Comparison of ENCODE assay signal across 8 cellular contexts in the genomic region with DNA sequence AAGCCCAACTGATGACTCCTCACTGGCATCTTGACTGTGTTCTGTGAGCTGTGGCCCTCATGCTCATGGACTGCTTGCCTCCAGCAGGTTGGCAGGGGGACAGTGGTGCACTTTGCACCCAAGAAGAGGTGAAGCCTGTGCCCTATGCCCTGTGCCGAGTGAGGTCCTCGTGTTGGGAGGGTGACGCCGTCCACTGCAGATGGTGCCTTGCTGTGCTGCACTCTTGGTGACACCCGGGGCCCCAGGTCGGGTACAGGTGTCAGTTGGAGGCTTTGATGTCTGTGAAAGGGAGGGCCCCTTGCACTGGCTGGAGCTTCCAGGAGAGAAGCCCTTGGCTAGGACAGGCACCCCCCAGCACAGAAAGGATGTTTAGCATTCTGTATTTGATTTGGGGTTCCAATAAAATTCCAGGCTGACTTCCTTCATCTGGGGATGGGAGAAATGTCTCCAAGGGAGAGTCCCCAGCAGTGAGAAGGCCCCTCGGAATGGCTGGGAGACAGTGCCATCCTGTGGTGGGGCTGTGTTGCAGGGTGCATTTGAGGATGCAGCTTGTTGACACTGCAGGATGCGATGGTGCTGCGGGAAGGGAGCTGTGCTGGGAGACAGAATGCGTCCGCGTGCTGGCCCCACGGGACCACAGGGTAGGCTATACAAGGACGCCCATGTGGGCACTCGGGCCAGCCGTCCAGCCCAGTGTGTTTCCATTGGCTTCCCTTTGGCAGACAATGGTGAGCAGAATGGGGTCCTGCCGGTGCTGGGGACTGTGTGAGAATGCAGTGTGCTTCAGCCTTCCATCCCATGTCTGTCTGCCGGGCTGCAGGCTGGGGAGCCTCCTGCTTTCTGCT. TPM values are rescaled to one million over a fixed set of nuclear protein-coding genes. Genes with fewer than 3 reads are reported as not detected.
DNase-seq lines count a peak whose midpoint lies in the region; TF ChIP-seq lines count a peak whose summit lies in the region.

No MANE protein-coding gene starts in this region.

- H3K4me1 ChIP-seq in CD4-positive, alpha-beta memory T cell (ENCODE audit: insufficient read depth, low read length), result peaks cover 40% of the 10 kb centered on the region

- no peaks in the 10 kb centered on the region for H3K27me3 ChIP-seq in CD4-positive, alpha-beta memory T cell (ENCODE audit: insufficient read depth, low read length)
- no peaks in the 10 kb centered on the region for H3K27me3 ChIP-seq in dorsolateral prefrontal cortex

- peaks cover 9 to 35% (median 24%) of the 10 kb centered on the region in 4 donors for H3K4me1 Mint-ChIP-seq in CD4-positive, alpha-beta memory T cell

- peak overlapping the region; percentile 73 to 88 (median 84) for H3K27ac Mint-ChIP-seq in CD4-positive, alpha-beta memory T cell

- TF ChIP-seq CTCF in WI38 (IDR thresholded peaks at IDR 0.05; ENCODE audit: low read depth, low read length) (0 out of 2 replicates have a peak, but pooled peaks have one; percentile 8), dorsolateral prefrontal cortex (IDR thresholded peaks at IDR 0.05 in 54 of 56, conservative IDR thresholded peaks at IDR 0.05 in 2 of 56; ENCODE audit: low read depth in 1 of 56, partially characterized antibody in 56 of 56) (peak in 33 of 56 donors; percentile 9 to 44 (median 29)), retinal pigment epithelial cell (conservative IDR thresholded peaks at IDR 0.05; ENCODE audit: low read depth, low read length) (peak; percentile 48), coronary artery (IDR thresholded peaks at IDR 0.05) (no peak)

- intact Hi-C loops in CD4-positive, alpha-beta memory T cell (cut with micrococcal nuclease), result no loop called here
- intact Hi-C loops in dorsolateral prefrontal cortex (cut with DNase I), result loop anchor here in 1 of 2 donors (5.0 kb wide), 1 partner anchor 157 kb away; no protein-coding TSS in a partner anchor

- H3K27ac ChIP-seq in CD4-positive, alpha-beta memory T cell (ENCODE audit: low read depth, low read length), result no peak overlapping the region
- peak overlapping the region in 41 of 59 donors; percentile 2 to 99 (median 60) for H3K27ac ChIP-seq in dorsolateral prefrontal cortex
- H3K27ac ChIP-seq in coronary artery, result peak overlapping the region in 1 of 2 donors; percentile 5

- H3K9me3 Mint-ChIP-seq in CD4-positive, alpha-beta memory T cell, result peaks cover 0 to 2% (median 0%) of the 10 kb centered on the region in 8 donors

- POLR2A ChIA-PET in CD4-positive, alpha-beta memory T cell (lab: Charles Lee; ENCODE audit: partially characterized antibody), result interaction anchor here (1.0 to 2.9 kb wide), 3 partner anchors 12 to 158 kb away, joined by 7 to 28 read pairs (median 13); partner anchors contain the start of genes RANBP1, TANGO2 and TRMT2A

- no peaks in the 10 kb centered on the region for H3K27me3 Mint-ChIP-seq in CD4-positive, alpha-beta memory T cell

- H3K4me3 Mint-ChIP-seq in CD4-positive, alpha-beta memory T cell, result peak overlapping the region in 6 of 8 donors; percentile 4 to 80 (median 68)

- H3K9me3 ChIP-seq in CD4-positive, alpha-beta memory T cell (ENCODE audit: control insufficient read depth in 1 of 2, low read length in 2 of 2), result no peaks in the 10 kb centered on the region

- DNase-seq in CD4-positive, alpha-beta memory T cell, result peak; percentile 48 to 70 (median 60)
- DNase-seq in HuH-7 (ENCODE audit: low spot score) (peak; percentile 90), dorsolateral prefrontal cortex (peak in 2 of 10 donors; percentile 23 to 47), retinal pigment epithelial cell (ENCODE audit: low read depth) (no peak), NCI-H2029 (lab: John Stamatoyannopoulos, UW) (no peak), GF-D8 (lab: John Stamatoyannopoulos, UW) (no peak), coronary artery (ENCODE audit: low spot score) (no peak)

- peaks cover 0 to 24% of the 10 kb centered on the region in 2 donors for H3K36me3 Mint-ChIP-seq in CD4-positive, alpha-beta memory T cell

- H3K36me3 ChIP-seq in CD4-positive, alpha-beta memory T cell (ENCODE audit: insufficient read depth, low read length), result peaks cover 20% of the 10 kb centered on the region

- H3K4me3 ChIP-seq in CD4-positive, alpha-beta memory T cell (ENCODE audit: low read length in 2 of 2), result no peak overlapping the region
- H3K4me3 ChIP-seq in WI38 (ENCODE audit: low read depth, low read length) (no peak overlapping the region), dorsolateral prefrontal cortex (peak overlapping the region in 1 of 59 donors; percentile 7), retinal pigment epithelial cell (ENCODE audit: low read length) (no peak overlapping the region), coronary artery (no peak overlapping the region)

- CTCF ChIA-PET in CD4-positive, alpha-beta memory T cell (lab: Charles Lee; ENCODE audit: partially characterized antibody), result interaction anchor here (0.7 to 2.9 kb wide), 9 partner anchors 9 to 176 kb away, joined by 3 to 26 read pairs (median 4); no protein-coding TSS in a partner anchor

RNA-seq across cellular contexts. Expression of gene ZDHHC8, which starts 2.5 kb away (rescaled TPM):
- total RNA-seq in CD4-positive, alpha-beta memory T cell, result 10 to 100 TPM; 80.0 to 81.7 TPM
- polyA plus RNA-seq in CD4-positive, alpha-beta memory T cell, result 1 to 10 TPM; 1.0 to 7.0 TPM
- 100 to 1,000 TPM in 37 of 120 experiments, 10 to 100 TPM in 83; 72.3 to 140 (median 93.7) TPM for total RNA-seq in dorsolateral prefrontal cortex

RNA-seq across cellular contexts. Expression of gene TRMT2A, which starts 12.1 kb away (rescaled TPM):
- 100 to 1,000 TPM; 110 to 126 TPM for total RNA-seq in CD4-positive, alpha-beta memory T cell
- 10 to 100 TPM; 28.0 to 37.5 TPM for polyA plus RNA-seq in CD4-positive, alpha-beta memory T cell
- total RNA-seq in dorsolateral prefrontal cortex, result 10 to 100 TPM; 33.1 to 73.3 (median 50.4) TPM

RNA-seq across cellular contexts. Expression of gene RANBP1, which starts 13.2 kb away (rescaled TPM):
- 10 to 100 TPM; 61.9 to 67.9 TPM for total RNA-seq in CD4-positive, alpha-beta memory T cell
- 100 to 1,000 TPM in 1 of 2 donors, 10 to 100 TPM in 1; 87.0 to 111 TPM for polyA plus RNA-seq in CD4-positive, alpha-beta memory T cell
- 100 to 1,000 TPM in 20 of 120 experiments, 10 to 100 TPM in 100; 46.3 to 128 (median 87.9) TPM for total RNA-seq in dorsolateral prefrontal cortex

RNA-seq across cellular contexts. Expression of gene CCDC188, which starts 21.7 kb away (rescaled TPM):
- not detected for total RNA-seq in CD4-positive, alpha-beta memory T cell
- polyA plus RNA-seq in CD4-positive, alpha-beta memory T cell, result not detected
- 1 to 10 TPM in 57 of 120 experiments, under 1 TPM in 51, not detected in 12; 0.26 to 4.4 (median 1.0) TPM for total RNA-seq in dorsolateral prefrontal cortex

RNA-seq across cellular contexts. Expression of gene DGCR8, which starts 49.1 kb away (rescaled TPM):
- total RNA-seq in CD4-positive, alpha-beta memory T cell, result 10 to 100 TPM; 47.6 to 48.2 TPM
- polyA plus RNA-seq in CD4-positive, alpha-beta memory T cell, result 1 to 10 TPM; 2.2 to 5.1 TPM
- 10 to 100 TPM; 27.2 to 57.7 (median 37.4) TPM for total RNA-seq in dorsolateral prefrontal cortex

Comparison
In these comparisons a context has a peak if more than half of its experiments do, and no peak if none do; other contexts are left out.
1. DNase-seq: peak in CD4-positive, alpha-beta memory T cell (5 of 5) and HuH-7 (single experiment); none in retinal pigment epithelial cell (single experiment), NCI-H2029 (single experiment), GF-D8 (single experiment) and coronary artery (single experiment).